8 cellular contexts compared by ENCODE assay signal in genomic region chr12:19440019-19440858, GRCh38. TPM values are rescaled to one million over a fixed set of nuclear protein-coding genes. Genes with fewer than 3 reads are reported as not detected.
DNase-seq lines count a peak whose midpoint lies in the region; ATAC-seq and TF ChIP-seq lines count a peak whose summit lies in the region.

No MANE protein-coding gene starts in this region.

- peaks cover 25% of the 10 kb centered on the region for H3K4me1 Mint-ChIP-seq in activated T-helper 17 cell treated with anti-CD3 and anti-CD28 coated beads, Interleukin-2, amount 50 U/mL, for 72 hours
- H3K4me1 Mint-ChIP-seq in stimulated activated naive CD8-positive, alpha-beta T cell treated with anti-CD3 and anti-CD28 coated beads, Interleukin-15, Interleukin-2, amounts not matched to agents 100 ng/mL and 50 ng/mL, for 24 hours (ENCODE audit: low read depth): peaks cover 58% of the 10 kb centered on the region

- peak overlapping the region; percentile 97 for H3K4me3 Mint-ChIP-seq in activated T-helper 17 cell treated with anti-CD3 and anti-CD28 coated beads, Interleukin-2, amount 50 U/mL, for 72 hours
- peak overlapping the region; percentile 96 for H3K4me3 Mint-ChIP-seq in stimulated activated naive CD8-positive, alpha-beta T cell treated with anti-CD3 and anti-CD28 coated beads, Interleukin-15, Interleukin-2, amounts not matched to agents 100 ng/mL and 50 ng/mL, for 24 hours

- DNase-seq in AG20443 (ENCODE audit: low spot score) (peak; percentile 70), PC-9 (peak in 1 of 2 experiments; percentile 49), fibroblast of pulmonary artery (ENCODE audit: low read depth) (peak; percentile 51)

- peak overlapping the region; percentile 98 for H3K27ac Mint-ChIP-seq in activated T-helper 17 cell treated with anti-CD3 and anti-CD28 coated beads, Interleukin-2, amount 50 U/mL, for 72 hours
- H3K27ac Mint-ChIP-seq in stimulated activated naive CD8-positive, alpha-beta T cell treated with anti-CD3 and anti-CD28 coated beads, Interleukin-15, Interleukin-2, amounts not matched to agents 100 ng/mL and 50 ng/mL, for 24 hours: peak overlapping the region; percentile 93

- H2AFZ ChIP-seq in PC-9 (peak overlapping the region; percentile 93), neural cell (ENCODE audit: low read depth, low read length) (peak overlapping the region; percentile 77)

- H3K4me2 ChIP-seq in PC-9 (peak overlapping the region; percentile 90), neural cell (ENCODE audit: low read length) (peak overlapping the region; percentile 81)

- BruUV-seq in PC-9 (replicated peaks; lab: Mats Ljungman, UMichigan): TSS peak; percentile 40

- H3K4me1 ChIP-seq in PC-9 (replicated peaks; ENCODE audit: insufficient read depth): peaks cover 16% of the 10 kb centered on the region; the same call in 1 of the 2 replicates

- CTCF ChIA-PET in PC-9 (lab: Charles Lee): interaction anchor here (0.6 kb wide), 1 partner anchor 55 kb away, joined by 4 read pairs; no protein-coding TSS in a partner anchor

- peak overlapping the region; percentile 100 for H3K4me3 ChIP-seq in PC-9
- peak overlapping the region; percentile 78 for H3K4me3 ChIP-seq in fibroblast of pulmonary artery (replicated peaks; ENCODE audit: low read depth, low read length)
- H3K4me3 ChIP-seq in neural cell (ENCODE audit: low read length): peak overlapping the region; percentile 97

- H3K79me2 ChIP-seq in PC-9 (ENCODE audit: low read depth): peaks cover 55% of the 10 kb centered on the region
- peaks cover 44% of the 10 kb centered on the region for H3K79me2 ChIP-seq in neural cell (replicated peaks; ENCODE audit: insufficient read depth, low read length)

- H3F3A ChIP-seq in PC-9 (ENCODE audit: insufficient read depth, low read depth) (peaks cover 15% of the 10 kb centered on the region), neural cell (ENCODE audit: insufficient read depth, low read length, poor library complexity, severe bottlenecking) (no peaks in the 10 kb centered on the region)

- peak overlapping the region; percentile 95 for H3K9ac ChIP-seq in neural cell (ENCODE audit: low read length)

- ATAC-seq in HG03196 (IDR thresholded peaks at IDR 0.05; ENCODE audit: unreplicated experiment): peak; percentile 37
- peak; percentile 46 for ATAC-seq in activated T-helper 17 cell treated with anti-CD3 and anti-CD28 coated beads, Interleukin-2, amount 50 U/mL, for 72 hours (replicated peaks)

- POLR2A ChIA-PET in PC-9 (lab: Charles Lee; ENCODE audit: unreplicated experiment): no interaction called here

- H4K20me1 ChIP-seq in PC-9 (ENCODE audit: insufficient read depth): peaks cover 41% of the 10 kb centered on the region
- no peaks in the 10 kb centered on the region for H4K20me1 ChIP-seq in neural cell (ENCODE audit: insufficient read depth)

- peak overlapping the region; percentile 54 for H3K27ac ChIP-seq in PC-9
- H3K27ac ChIP-seq in neural cell (ENCODE audit: low read length): peak overlapping the region; percentile 84

- no peaks in the 10 kb centered on the region for H3K27me3 Mint-ChIP-seq in activated T-helper 17 cell treated with anti-CD3 and anti-CD28 coated beads, Interleukin-2, amount 50 U/mL, for 72 hours
- H3K27me3 Mint-ChIP-seq in stimulated activated naive CD8-positive, alpha-beta T cell treated with anti-CD3 and anti-CD28 coated beads, Interleukin-15, Interleukin-2, amounts not matched to agents 100 ng/mL and 50 ng/mL, for 24 hours: no peaks in the 10 kb centered on the region

- peak; percentile 25 for TF ChIP-seq POLR2A in GM18951 (IDR thresholded peaks at IDR 0.05; ENCODE audit: extremely low read depth, insufficient read depth, insufficient read length)

- TF ChIP-seq CTCF in PC-9 (conservative IDR thresholded peaks at IDR 0.05) (no peak), fibroblast of pulmonary artery (IDR thresholded peaks at IDR 0.05; ENCODE audit: low read length, missing control alignments) (no peak), neural cell (IDR thresholded peaks at IDR 0.05; ENCODE audit: poor library complexity, severe bottlenecking) (no peak)

- peaks cover 56% of the 10 kb centered on the region for H3K36me3 Mint-ChIP-seq in activated T-helper 17 cell treated with anti-CD3 and anti-CD28 coated beads, Interleukin-2, amount 50 U/mL, for 72 hours (ENCODE audit: low read depth)
- peaks cover 30% of the 10 kb centered on the region for H3K36me3 Mint-ChIP-seq in stimulated activated naive CD8-positive, alpha-beta T cell treated with anti-CD3 and anti-CD28 coated beads, Interleukin-15, Interleukin-2, amounts not matched to agents 100 ng/mL and 50 ng/mL, for 24 hours (ENCODE audit: low read depth)

- TF ChIP-seq RAD21 in neural cell (conservative IDR thresholded peaks at IDR 0.05): peak; percentile 20

- H3K27me3 ChIP-seq in PC-9 (ENCODE audit: insufficient read depth, low read depth): no peaks in the 10 kb centered on the region
- no peaks in the 10 kb centered on the region for H3K27me3 ChIP-seq in neural cell (ENCODE audit: insufficient read depth, low read depth, low read length)

- H3K9me3 ChIP-seq in PC-9 (ENCODE audit: insufficient read depth, low read depth) (no peaks in the 10 kb centered on the region), neural cell (ENCODE audit: low read length) (no peaks in the 10 kb centered on the region)

- no peaks in the 10 kb centered on the region for H3K9me3 Mint-ChIP-seq in activated T-helper 17 cell treated with anti-CD3 and anti-CD28 coated beads, Interleukin-2, amount 50 U/mL, for 72 hours
- H3K9me3 Mint-ChIP-seq in stimulated activated naive CD8-positive, alpha-beta T cell treated with anti-CD3 and anti-CD28 coated beads, Interleukin-15, Interleukin-2, amounts not matched to agents 100 ng/mL and 50 ng/mL, for 24 hours: no peaks in the 10 kb centered on the region

- no peak for TF ChIP-seq EP300 in neural cell (conservative IDR thresholded peaks at IDR 0.05; ENCODE audit: poor library complexity, severe bottlenecking)

- intact Hi-C loops in PC-9 (cut with micrococcal nuclease; ENCODE audit: unreplicated experiment): no loop called here

- H3K36me3 ChIP-seq in PC-9 (ENCODE audit: low read depth) (0 out of 2 replicates have a peak, but pooled peaks cover 11% of the 10 kb centered on the region), neural cell (ENCODE audit: insufficient read depth, low read length) (no peaks in the 10 kb centered on the region)

- in situ Hi-C loops in GM18951 (cut with MboI; ENCODE audit: low sequenced_read_pairs, unreplicated experiment): no loop called here

- no peaks in the 10 kb centered on the region for H3K9me2 ChIP-seq in PC-9 (ENCODE audit: insufficient read depth)
- H3K9me2 ChIP-seq in neural cell (ENCODE audit: insufficient read depth, low read length): no peaks in the 10 kb centered on the region

TF ChIP-seq in neural cell, 6 proteins besides CTCF, POLR2A, EP300 and RAD21:
- peak; percentile 9 for TF ChIP-seq POLR2AphosphoS5 (IDR thresholded peaks at IDR 0.05)
- TF ChIP-seq REST (IDR thresholded peaks at IDR 0.05; ENCODE audit: borderline replicate concordance): peak; percentile 4
- TF ChIP-seq SMC3 (conservative IDR thresholded peaks at IDR 0.05; ENCODE audit: poor library complexity): no peak

RNA-seq across cellular contexts. Expression of gene AEBP2, which starts 0.9 kb away (rescaled TPM):
- 37.2 and 50.3 TPM in 2 replicates for total RNA-seq in PC-9 (2021)
- total RNA-seq in activated T-helper 17 cell treated with anti-CD3 and anti-CD28 coated beads, Interleukin-2, amount 50 U/mL, for 72 hours: 10 to 100 TPM; 65.6 to 82.9 TPM
- 14.6 and 20.5 TPM in 2 replicates for polyA plus RNA-seq in neural cell
- polyA minus RNA-seq in neural cell: 46.2 and 49.7 TPM in 2 replicates
